In genomic region chr1:41712081-41712480, GRCh38 we compare ENCODE assay signal across 21 cellular contexts.
"Had no signal": no experiment of that assay in that cellular context is flagged by ENCODE, and none has a peak within 500 bp of the region (broad histone marks: within the 10 kb centered on the region; RNA-seq: fewer than 3 reads in every experiment).

No MANE protein-coding gene starts in this region.

- DNase-seq: activated CD4-positive, alpha-beta T cell treated with anti-CD3 and anti-CD28 coated beads for 4 hours; activated CD4-positive, alpha-beta T cell treated with anti-CD3 and anti-CD28 coated beads, Interleukin-2, amount 50 U/mL, for 48 hours; activated CD4-positive, CD25-positive, alpha-beta regulatory T cell; activated naive CD4-positive, alpha-beta T cell treated with anti-CD3 and anti-CD28 coated beads, Interleukin-2, amount 10 ng/mL, durations not matched to agents 7 days and 5 days; effector memory CD8-positive, alpha-beta T cell; foreskin melanocyte; left lung; natural killer cell; right lobe of liver; stimulated activated CD4-positive, alpha-beta T cell treated with anti-CD3 and anti-CD28 coated beads, Interleukin-1b, Interleukin-23, amount 100 ng/mL, for 48 hours; stimulated activated naive CD8-positive, alpha-beta T cell treated with anti-CD3 and anti-CD28 coated beads, Interleukin-15, amount 100 ng/mL, for 72 hours; T-helper 2 cell had no signal

- H3K27me3 ChIP-seq: dorsolateral prefrontal cortex, left lung, neutrophil, pancreas, right lobe of liver, tibial nerve, vagina had no signal

- H3K27me3 Mint-ChIP-seq: effector memory CD8-positive, alpha-beta T cell; stimulated activated naive CD8-positive, alpha-beta T cell treated with anti-CD3 and anti-CD28 coated beads, Interleukin-15, amount 100 ng/mL, for 72 hours had no signal

- H3K36me3 Mint-ChIP-seq: activated naive CD4-positive, alpha-beta T cell treated with anti-CD3 and anti-CD28 coated beads, Interleukin-2, amount 10 ng/mL, durations not matched to agents 7 days and 5 days; natural killer cell had no signal

- H3K4me1 ChIP-seq: pancreas, right lobe of liver, tibial nerve, vagina had no signal

- H3K36me3 ChIP-seq: cardiac muscle cell, left lung, neutrophil, pancreas, right lobe of liver, tibial nerve, vagina had no signal

- H3K9me3 Mint-ChIP-seq: activated naive CD4-positive, alpha-beta T cell treated with anti-CD3 and anti-CD28 coated beads, Interleukin-2, amount 10 ng/mL, durations not matched to agents 7 days and 5 days; effector memory CD8-positive, alpha-beta T cell; natural killer cell; stimulated activated naive CD8-positive, alpha-beta T cell treated with anti-CD3 and anti-CD28 coated beads, Interleukin-15, amount 100 ng/mL, for 72 hours had no signal

- H3K4me3 ChIP-seq: cardiac muscle cell, dorsolateral prefrontal cortex, left lung, lung, pancreas, right lobe of liver, skin epidermis, tibial nerve, vagina had no signal

- H3K27ac Mint-ChIP-seq: activated naive CD4-positive, alpha-beta T cell treated with anti-CD3 and anti-CD28 coated beads, Interleukin-2, amount 10 ng/mL, durations not matched to agents 7 days and 5 days; effector memory CD8-positive, alpha-beta T cell; natural killer cell; stimulated activated naive CD8-positive, alpha-beta T cell treated with anti-CD3 and anti-CD28 coated beads, Interleukin-15, amount 100 ng/mL, for 72 hours had no signal

- ATAC-seq: effector memory CD8-positive, alpha-beta T cell; esophagus mucosa; left lung; pancreas; right lobe of liver; stimulated activated naive CD8-positive, alpha-beta T cell treated with anti-CD3 and anti-CD28 coated beads, Interleukin-15, amount 100 ng/mL, for 72 hours had no signal

- H3K9me3 ChIP-seq: left lung, neutrophil, pancreas, right lobe of liver, tibial nerve, vagina had no signal

- H3K27ac ChIP-seq: cardiac muscle cell, left lung, neutrophil, pancreas, right lobe of liver, skin epidermis, tibial nerve, vagina had no signal

- H3K4me3 Mint-ChIP-seq: activated naive CD4-positive, alpha-beta T cell treated with anti-CD3 and anti-CD28 coated beads, Interleukin-2, amount 10 ng/mL, durations not matched to agents 7 days and 5 days; effector memory CD8-positive, alpha-beta T cell; natural killer cell; stimulated activated naive CD8-positive, alpha-beta T cell treated with anti-CD3 and anti-CD28 coated beads, Interleukin-15, amount 100 ng/mL, for 72 hours had no signal
